In genomic region chr5:140113699-140114263, GRCh38 we compare ENCODE assay signal across 8 cellular contexts. TPM values are rescaled to one million over a fixed set of nuclear protein-coding genes. Genes with fewer than 3 reads are reported as not detected.
DNase-seq lines count a peak whose midpoint lies in the region; ATAC-seq and TF ChIP-seq lines count a peak whose summit lies in the region.

Gene PURA (plus strand): TSS chr5:140114109. CDS start chr5:140114182, 73 bp downstream.

- H3K27me3 ChIP-seq in NT2/D1 (ENCODE audit: insufficient read depth, insufficient read length) (peaks cover 48% of the 10 kb centered on the region), endodermal cell (ENCODE audit: control insufficient read depth, insufficient read depth, low read length, poor library complexity, severe bottlenecking) (peaks cover 58% of the 10 kb centered on the region)

- peak within 1 kb of the TSS; percentile 93 for H3K4me3 Mint-ChIP-seq in activated CD8-positive, alpha-beta memory T cell treated with anti-CD3 and anti-CD28 coated beads, Interleukin-2, amount 10 ng/mL, durations not matched to agents 7 days and 5 days
- peak within 1 kb of the TSS; percentile 67 for H3K4me3 Mint-ChIP-seq in endodermal cell

- peak; percentile 54 for TF ChIP-seq CTCF in endodermal cell (conservative IDR thresholded peaks at IDR 0.05)

- peak within 1 kb of the TSS; percentile 82 for H3K4me3 ChIP-seq in NT2/D1 (ENCODE audit: insufficient read length, low read depth)
- peak within 1 kb of the TSS; percentile 77 for H3K4me3 ChIP-seq in endodermal cell (ENCODE audit: low read length)

- DNase-seq in D341Med (ENCODE audit: low spot score) (peak; percentile 94), HUDEP-2 (lab: John Stamatoyannopoulos, UW; ENCODE audit: unreplicated experiment in 76 of 76) (peak in 75 of 76 experiments; percentile 27 to 94 (median 87)), NT2/D1 (ENCODE audit: low read depth, low spot score) (peak; percentile 84), endodermal cell (peak; percentile 98), midbrain (lab: John Stamatoyannopoulos, UW) (peak; percentile 86)
- DNase-seq in activated CD8-positive, alpha-beta memory T cell treated with anti-CD3 and anti-CD28 coated beads, Interleukin-2, amount 10 ng/mL, durations not matched to agents 7 days and 5 days, result peak; percentile 98
- peak; percentile 90 to 92 for DNase-seq in stimulated activated CD8-positive, alpha-beta memory T cell treated with anti-CD3 and anti-CD28 coated beads, Interleukin-15, amount 100 ng/mL, for 48 hours (ENCODE audit: low read depth in 2 of 2)

- H3K4me1 ChIP-seq in NT2/D1 (ENCODE audit: insufficient read depth, insufficient read length), result peaks cover 3% of the 10 kb centered on the region
- H3K4me1 ChIP-seq in endodermal cell (ENCODE audit: control insufficient read depth, insufficient read depth, low read length), result peaks cover 7% of the 10 kb centered on the region

- peaks cover 7% of the 10 kb centered on the region for H3K36me3 Mint-ChIP-seq in activated CD8-positive, alpha-beta memory T cell treated with anti-CD3 and anti-CD28 coated beads, Interleukin-2, amount 10 ng/mL, durations not matched to agents 7 days and 5 days
- H3K36me3 Mint-ChIP-seq in endodermal cell (ENCODE audit: low read depth), result no peaks in the 10 kb centered on the region

- peaks cover 18% of the 10 kb centered on the region for H3K27me3 Mint-ChIP-seq in activated CD8-positive, alpha-beta memory T cell treated with anti-CD3 and anti-CD28 coated beads, Interleukin-2, amount 10 ng/mL, durations not matched to agents 7 days and 5 days
- peaks cover 61% of the 10 kb centered on the region for H3K27me3 Mint-ChIP-seq in endodermal cell (ENCODE audit: insufficient read depth)

- H3K9me3 ChIP-seq in NT2/D1 (ENCODE audit: insufficient read depth, low read length) (no peaks in the 10 kb centered on the region), endodermal cell (ENCODE audit: control insufficient read depth, low read length) (no peaks in the 10 kb centered on the region)

- H3K9ac ChIP-seq in NT2/D1 (ENCODE audit: insufficient read length, low read depth) (peak within 1 kb of the TSS; percentile 85), endodermal cell (ENCODE audit: extremely low read depth, low read length, poor library complexity, severe bottlenecking) (peak within 1 kb of the TSS; percentile 35)

- CTCF ChIA-PET in activated CD8-positive, alpha-beta memory T cell treated with anti-CD3 and anti-CD28 coated beads, Interleukin-2, amount 10 ng/mL, durations not matched to agents 7 days and 5 days (lab: Charles Lee), result interaction anchor here (1.5 to 12.4 kb wide), 4 partner anchors 10 to 41 kb away, joined by 8 to 130 read pairs (median 12); no protein-coding TSS in a partner anchor

- WGBS in endodermal cell (ENCODE audit: insufficient coverage in 1 of 2, insufficient read length in 1 of 2), 2 experiments, result 0% methylated on average over 24 to 54 of the region's 60 CpGs

- no peak within 1 kb of the TSS for H3K27ac ChIP-seq in endodermal cell (ENCODE audit: low read depth, low read length)

- peaks cover 65% of the 10 kb centered on the region for H3K4me1 Mint-ChIP-seq in activated CD8-positive, alpha-beta memory T cell treated with anti-CD3 and anti-CD28 coated beads, Interleukin-2, amount 10 ng/mL, durations not matched to agents 7 days and 5 days
- peaks cover 34% of the 10 kb centered on the region for H3K4me1 Mint-ChIP-seq in endodermal cell

- H3K9me3 Mint-ChIP-seq in activated CD8-positive, alpha-beta memory T cell treated with anti-CD3 and anti-CD28 coated beads, Interleukin-2, amount 10 ng/mL, durations not matched to agents 7 days and 5 days (ENCODE audit: low read depth), result no peaks in the 10 kb centered on the region
- no peaks in the 10 kb centered on the region for H3K9me3 Mint-ChIP-seq in endodermal cell

- no peaks in the 10 kb centered on the region for H3K36me3 ChIP-seq in NT2/D1 (ENCODE audit: insufficient read depth, insufficient read length, low read length)
- H3K36me3 ChIP-seq in endodermal cell (ENCODE audit: control insufficient read depth, insufficient read depth, low read length), result no peaks in the 10 kb centered on the region

- H3K27ac Mint-ChIP-seq in activated CD8-positive, alpha-beta memory T cell treated with anti-CD3 and anti-CD28 coated beads, Interleukin-2, amount 10 ng/mL, durations not matched to agents 7 days and 5 days, result peak within 1 kb of the TSS; percentile 95
- peak within 1 kb of the TSS; percentile 58 for H3K27ac Mint-ChIP-seq in endodermal cell

- ATAC-seq in GM21390 (IDR thresholded peaks at IDR 0.05; ENCODE audit: unreplicated experiment), result peak; percentile 89
- peak; percentile 89 for ATAC-seq in activated CD8-positive, alpha-beta memory T cell treated with anti-CD3 and anti-CD28 coated beads, Interleukin-2, amount 10 ng/mL, durations not matched to agents 7 days and 5 days

RNA-seq across cellular contexts. Expression of gene PURA, which starts in this region (rescaled TPM):
- 10 to 100 TPM; 12.3 to 15.4 TPM for total RNA-seq in activated CD8-positive, alpha-beta memory T cell treated with anti-CD3 and anti-CD28 coated beads, Interleukin-2, amount 10 ng/mL, durations not matched to agents 7 days and 5 days
- 1 to 10 TPM; 6.8 to 7.7 TPM for total RNA-seq in endodermal cell
- polyA plus RNA-seq in endodermal cell (2013, experiment 1 of 2), result 3.1 TPM
- 2.4 TPM for polyA plus RNA-seq in endodermal cell (2013, experiment 2 of 2)
